In genomic region chr11:130725417-130726233, GRCh38 we compare ENCODE assay signal across 16 cellular contexts.
DNase-seq lines count a peak whose midpoint lies in the region; ATAC-seq and TF ChIP-seq lines count a peak whose summit lies in the region.
"Had no signal": no experiment of that assay in that cellular context is flagged by ENCODE, and none has a peak within 500 bp of the region (broad histone marks: within the 10 kb centered on the region; RNA-seq: fewer than 3 reads in every experiment).

No MANE protein-coding gene starts in this region.

- H3K27me3 ChIP-seq in PC-3 (ENCODE audit: low read length), result no peaks in the 10 kb centered on the region
- no peaks in the 10 kb centered on the region for H3K27me3 ChIP-seq in endodermal cell (ENCODE audit: control insufficient read depth, insufficient read depth, low read length, poor library complexity, severe bottlenecking)
- H3K27me3 ChIP-seq: SJSA1 had no signal

- TF ChIP-seq CTCF in PC-3 (conservative IDR thresholded peaks at IDR 0.05; ENCODE audit: low read depth, low read length) (no peak), endodermal cell (conservative IDR thresholded peaks at IDR 0.05) (no peak), endothelial cell (IDR thresholded peaks at IDR 0.05; ENCODE audit: unreplicated experiment) (no peak)
- TF ChIP-seq CTCF in activated CD8-positive, alpha-beta T cell treated with anti-CD3 and anti-CD28 coated beads for 36 hours (IDR thresholded peaks at IDR 0.05), result no peak

- H3K4me1 ChIP-seq in PC-3 (ENCODE audit: insufficient read depth, low read length) (peaks cover 11% of the 10 kb centered on the region; the same call in 1 of the 2 replicates), endodermal cell (ENCODE audit: control insufficient read depth, insufficient read depth, low read length) (no peaks in the 10 kb centered on the region)
- H3K4me1 ChIP-seq: Caco-2 had no signal

- no peak overlapping the region for H3K27ac Mint-ChIP-seq in endodermal cell
- H3K27ac Mint-ChIP-seq in activated CD8-positive, alpha-beta T cell treated with anti-CD3 and anti-CD28 coated beads for 36 hours, result no peak overlapping the region
- H3K27ac Mint-ChIP-seq in endothelial cell (ENCODE audit: unreplicated experiment), result no peak overlapping the region

- no peak overlapping the region for H3K4me3 ChIP-seq in PC-3 (ENCODE audit: low read length)
- no peak overlapping the region for H3K4me3 ChIP-seq in endodermal cell (ENCODE audit: low read length)
- H3K4me3 ChIP-seq: lung, SJSA1 had no signal

- BruUV-seq in PC-3 (replicated peaks; lab: Mats Ljungman, UMichigan), result no TSS peak

- H3K27ac ChIP-seq in PC-3 (ENCODE audit: low read length) (no peak overlapping the region), endodermal cell (ENCODE audit: low read depth, low read length) (no peak overlapping the region)
- H3K27ac ChIP-seq: SJSA1 had no signal

- peaks cover 20% of the 10 kb centered on the region for H3K27me3 Mint-ChIP-seq in endodermal cell (ENCODE audit: insufficient read depth)
- H3K27me3 Mint-ChIP-seq in activated CD8-positive, alpha-beta T cell treated with anti-CD3 and anti-CD28 coated beads for 36 hours, result no peaks in the 10 kb centered on the region
- H3K27me3 Mint-ChIP-seq in endothelial cell (ENCODE audit: unreplicated experiment), result peaks cover 2% of the 10 kb centered on the region

- H3K36me3 ChIP-seq in PC-3 (ENCODE audit: low read depth, low read length), result no peaks in the 10 kb centered on the region
- no peaks in the 10 kb centered on the region for H3K36me3 ChIP-seq in endodermal cell (ENCODE audit: control insufficient read depth, insufficient read depth, low read length)
- H3K36me3 ChIP-seq: SJSA1 had no signal

- H3K36me3 Mint-ChIP-seq in endodermal cell (ENCODE audit: low read depth) (no peaks in the 10 kb centered on the region), endothelial cell (ENCODE audit: low read depth, unreplicated experiment) (no peaks in the 10 kb centered on the region)
- no peaks in the 10 kb centered on the region for H3K36me3 Mint-ChIP-seq in activated CD8-positive, alpha-beta T cell treated with anti-CD3 and anti-CD28 coated beads for 36 hours (ENCODE audit: low read depth)

- H3K9me3 Mint-ChIP-seq in endodermal cell (peaks cover 8% of the 10 kb centered on the region), endothelial cell (ENCODE audit: unreplicated experiment) (no peaks in the 10 kb centered on the region)
- peaks cover 6% of the 10 kb centered on the region for H3K9me3 Mint-ChIP-seq in activated CD8-positive, alpha-beta T cell treated with anti-CD3 and anti-CD28 coated beads for 36 hours

- ATAC-seq in PC-3 (peak; percentile 76), HG02938 (IDR thresholded peaks at IDR 0.05; ENCODE audit: unreplicated experiment) (no peak), GM19452 (IDR thresholded peaks at IDR 0.05; ENCODE audit: unreplicated experiment) (no peak)
- ATAC-seq in activated CD8-positive, alpha-beta T cell treated with anti-CD3 and anti-CD28 coated beads for 36 hours, result no peak
- ATAC-seq: HCT116 had no signal

- peaks cover 11% of the 10 kb centered on the region; the same call in 1 of the 2 replicates for H3K9me3 ChIP-seq in PC-3 (ENCODE audit: low read length)
- peaks cover 8% of the 10 kb centered on the region for H3K9me3 ChIP-seq in endodermal cell (ENCODE audit: control insufficient read depth, low read length)
- H3K9me3 ChIP-seq: SJSA1 had no signal

- H3K79me2 ChIP-seq in PC-3 (ENCODE audit: low read length), result no peaks in the 10 kb centered on the region

- POLR2A ChIA-PET in PC-3 (lab: Charles Lee; ENCODE audit: unreplicated experiment), result no interaction called here
- POLR2A ChIA-PET in activated CD8-positive, alpha-beta T cell treated with anti-CD3 and anti-CD28 coated beads for 36 hours (lab: Charles Lee), result no interaction called here

- CTCF ChIA-PET in PC-3 (lab: Charles Lee), result no interaction called here
- CTCF ChIA-PET in activated CD8-positive, alpha-beta T cell treated with anti-CD3 and anti-CD28 coated beads for 36 hours (lab: Charles Lee), result no interaction called here

- no peak overlapping the region for H3K4me3 Mint-ChIP-seq in endodermal cell
- H3K4me3 Mint-ChIP-seq in activated CD8-positive, alpha-beta T cell treated with anti-CD3 and anti-CD28 coated beads for 36 hours, result no peak overlapping the region
- H3K4me3 Mint-ChIP-seq in endothelial cell (ENCODE audit: unreplicated experiment), result no peak overlapping the region

- DNase-seq in A172 (ENCODE audit: low spot score) (peak; percentile 38), PC-3 (peak; percentile 33), endodermal cell (peak; percentile 38), kidney tubule cell (ENCODE audit: low spot score) (peak; percentile 33), endothelial cell (ENCODE audit: low spot score) (no peak)
- DNase-seq in activated CD8-positive, alpha-beta T cell treated with anti-CD3 and anti-CD28 coated beads for 36 hours, result no peak
- DNase-seq: ACHN; activated CD8-positive, alpha-beta memory T cell treated with anti-CD3 and anti-CD28 coated beads for 24 hours; Caco-2; caudate nucleus; NCI-H2029 treated with DMSO at 0.1 percent for 48 hours had no signal

- H3K9me2 ChIP-seq in PC-3 (replicated peaks; ENCODE audit: low read length), result no peaks in the 10 kb centered on the region

- no peaks in the 10 kb centered on the region for H3F3A ChIP-seq in PC-3 (ENCODE audit: low read length, unreplicated experiment)

- H3K4me1 Mint-ChIP-seq in endodermal cell (peaks cover 8% of the 10 kb centered on the region), endothelial cell (ENCODE audit: unreplicated experiment) (no peaks in the 10 kb centered on the region)
- no peaks in the 10 kb centered on the region for H3K4me1 Mint-ChIP-seq in activated CD8-positive, alpha-beta T cell treated with anti-CD3 and anti-CD28 coated beads for 36 hours (ENCODE audit: low read depth)

- WGBS in endodermal cell (ENCODE audit: insufficient coverage in 1 of 2, insufficient read length in 1 of 2), 2 experiments, result 85 to 87% methylated on average over 3 to 5 of the region's 5 CpGs

- intact Hi-C loops in PC-3 (cut with micrococcal nuclease), result no loop called here
- intact Hi-C loops in activated CD8-positive, alpha-beta T cell treated with anti-CD3 and anti-CD28 coated beads for 36 hours (cut with micrococcal nuclease), result no loop called here

- H3K9ac ChIP-seq in PC-3 (ENCODE audit: low read length) (no peak overlapping the region), endodermal cell (ENCODE audit: extremely low read depth, low read length, poor library complexity, severe bottlenecking) (no peak overlapping the region)

- no peaks in the 10 kb centered on the region for H4K20me1 ChIP-seq in PC-3 (ENCODE audit: low read length)

- H2AFZ ChIP-seq in PC-3 (ENCODE audit: low read length), result no peak overlapping the region

- no peak overlapping the region for H3K4me2 ChIP-seq in PC-3 (ENCODE audit: low read length)

Comparison
In these comparisons a context has a peak if more than half of its experiments do, and no peak if none do; other contexts are left out.
1. DNase-seq: peak in A172 (single experiment), PC-3 (single experiment), endodermal cell (single experiment) and kidney tubule cell (single experiment); none in activated CD8-positive, alpha-beta T cell treated with anti-CD3 and anti-CD28 coated beads for 36 hours (single experiment) and endothelial cell (single experiment).